ENCODE assay signal across 8 cellular contexts in genomic region chr20:63056236-63057132, GRCh38. TPM values are rescaled to one million over a fixed set of nuclear protein-coding genes. Genes with fewer than 3 reads are reported as not detected.
DNase-seq lines count a peak whose midpoint lies in the region; ATAC-seq lines count a peak whose summit lies in the region.

No MANE protein-coding gene starts in this region.

- DNase-seq in NCI-H748 (lab: John Stamatoyannopoulos, UW; ENCODE audit: unreplicated experiment) (peak; percentile 70), NCI-H748 treated with DMSO at 0.1 percent for 48 hours (lab: John Stamatoyannopoulos, UW) (no peak), NCI-H526 treated with DMSO at 0.1 percent for 48 hours (lab: John Stamatoyannopoulos, UW) (peak; percentile 19), germinal center (ENCODE audit: low spot score) (peak; percentile 60), pons (ENCODE audit: low spot score) (peak; percentile 7), NK-92 (lab: John Stamatoyannopoulos, UW; ENCODE audit: unreplicated experiment) (no peak)
- DNase-seq in activated T-helper 1 cell treated with anti-CD3 and anti-CD28 coated beads, Interleukin-12 subunit alpha, Interleukin-12 subunit beta, Interleukin-2, Interleukin-4 antibody, amounts not matched to agents 30 ng/mL and 10 ng/mL and 1 ng/mL, durations not matched to agents 14 hours and 24 hours and 36 hours (ENCODE audit: low spot score) = peak; percentile 8

- no peaks in the 10 kb centered on the region for H3K4me1 Mint-ChIP-seq in activated T-helper 1 cell treated with anti-CD3 and anti-CD28 coated beads, Interleukin-12 subunit alpha, Interleukin-12 subunit beta, Interleukin-2, Interleukin-4 antibody, amounts not matched to agents 30 ng/mL and 10 ng/mL and 1 ng/mL, durations not matched to agents 14 hours and 24 hours and 36 hours (ENCODE audit: low read depth)

- no peaks in the 10 kb centered on the region for H3K36me3 Mint-ChIP-seq in activated T-helper 1 cell treated with anti-CD3 and anti-CD28 coated beads, Interleukin-12 subunit alpha, Interleukin-12 subunit beta, Interleukin-2, Interleukin-4 antibody, amounts not matched to agents 30 ng/mL and 10 ng/mL and 1 ng/mL, durations not matched to agents 14 hours and 24 hours and 36 hours (ENCODE audit: low read depth)

- no peaks in the 10 kb centered on the region for H3K27me3 Mint-ChIP-seq in activated T-helper 1 cell treated with anti-CD3 and anti-CD28 coated beads, Interleukin-12 subunit alpha, Interleukin-12 subunit beta, Interleukin-2, Interleukin-4 antibody, amounts not matched to agents 30 ng/mL and 10 ng/mL and 1 ng/mL, durations not matched to agents 14 hours and 24 hours and 36 hours (ENCODE audit: insufficient read depth)

- no peak overlapping the region for H3K27ac Mint-ChIP-seq in activated T-helper 1 cell treated with anti-CD3 and anti-CD28 coated beads, Interleukin-12 subunit alpha, Interleukin-12 subunit beta, Interleukin-2, Interleukin-4 antibody, amounts not matched to agents 30 ng/mL and 10 ng/mL and 1 ng/mL, durations not matched to agents 14 hours and 24 hours and 36 hours

- H3K9me3 Mint-ChIP-seq in activated T-helper 1 cell treated with anti-CD3 and anti-CD28 coated beads, Interleukin-12 subunit alpha, Interleukin-12 subunit beta, Interleukin-2, Interleukin-4 antibody, amounts not matched to agents 30 ng/mL and 10 ng/mL and 1 ng/mL, durations not matched to agents 14 hours and 24 hours and 36 hours = peaks cover 5% of the 10 kb centered on the region

- no peak for ATAC-seq in GM18909 (IDR thresholded peaks at IDR 0.05; ENCODE audit: poor library complexity, unreplicated experiment)

- no peak overlapping the region for H3K4me3 Mint-ChIP-seq in activated T-helper 1 cell treated with anti-CD3 and anti-CD28 coated beads, Interleukin-12 subunit alpha, Interleukin-12 subunit beta, Interleukin-2, Interleukin-4 antibody, amounts not matched to agents 30 ng/mL and 10 ng/mL and 1 ng/mL, durations not matched to agents 14 hours and 24 hours and 36 hours

- intact Hi-C loops in activated T-helper 1 cell treated with anti-CD3 and anti-CD28 coated beads, Interleukin-12 subunit alpha, Interleukin-12 subunit beta, Interleukin-2, Interleukin-4 antibody, amounts not matched to agents 30 ng/mL and 10 ng/mL and 1 ng/mL, durations not matched to agents 14 hours and 24 hours and 36 hours (cut with micrococcal nuclease) = no loop called here

RNA-seq across cellular contexts. Expression of gene BHLHE23, which starts 49.7 kb away (rescaled TPM):
- not detected in 2 replicates for total RNA-seq in activated T-helper 1 cell treated with anti-CD3 and anti-CD28 coated beads, Interleukin-12 subunit alpha, Interleukin-12 subunit beta, Interleukin-2, Interleukin-4 antibody, amounts not matched to agents 30 ng/mL and 10 ng/mL and 1 ng/mL, durations not matched to agents 14 hours and 24 hours and 36 hours

Comparison
In these comparisons a context has a peak if more than half of its experiments do, and no peak if none do; other contexts are left out.
1. DNase-seq: peak in NCI-H748 (single experiment), NCI-H526 treated with DMSO at 0.1 percent for 48 hours (single experiment), activated T-helper 1 cell treated with anti-CD3 and anti-CD28 coated beads, Interleukin-12 subunit alpha, Interleukin-12 subunit beta, Interleukin-2, Interleukin-4 antibody, amounts not matched to agents 30 ng/mL and 10 ng/mL and 1 ng/mL, durations not matched to agents 14 hours and 24 hours and 36 hours (single experiment), germinal center (single experiment) and pons (single experiment); none in NCI-H748 treated with DMSO at 0.1 percent for 48 hours (single experiment) and NK-92 (single experiment).